ENCODE assay signal across 10 cellular contexts in genomic region chr10:30502266-30503058, GRCh38.
A peak's percentile ranks its signal among the peaks of the same experiment; 100 is the strongest.
DNase-seq lines count a peak whose midpoint lies in the region; ATAC-seq and TF ChIP-seq lines count a peak whose summit lies in the region.
"Had no signal": no experiment of that assay in that cellular context is flagged by ENCODE, and none has a peak within 500 bp of the region (broad histone marks: within the 10 kb centered on the region; RNA-seq: fewer than 3 reads in every experiment).

No MANE protein-coding gene starts in this region.

- H3K4me3 Mint-ChIP-seq in IgD-negative memory B cell, result peak overlapping the region; percentile 67 to 94 (median 77)

- no peaks in the 10 kb centered on the region for H3K27me3 Mint-ChIP-seq in IgD-negative memory B cell

- no peaks in the 10 kb centered on the region for H3K79me2 ChIP-seq in smooth muscle cell (ENCODE audit: low read depth)

- intact Hi-C loops in esophagus muscularis mucosa (cut with DNase I), result no loop called here

- H3K36me3 ChIP-seq in smooth muscle cell (ENCODE audit: low read depth) (no peaks in the 10 kb centered on the region), esophagus muscularis mucosa (no peaks in the 10 kb centered on the region)
- H3K36me3 ChIP-seq: tibial artery had no signal

- H3K4me1 ChIP-seq in smooth muscle cell (ENCODE audit: low read depth) (peaks cover 11% of the 10 kb centered on the region), esophagus muscularis mucosa (peaks cover 0 to 20% (median 11%) of the 10 kb centered on the region in 4 donors)
- H3K4me1 ChIP-seq: tibial artery had no signal

- peak overlapping the region; percentile 37 for H3K27ac ChIP-seq in smooth muscle cell (ENCODE audit: low read depth)
- H3K27ac ChIP-seq in esophagus muscularis mucosa (replicated peaks in 1 of 4), result no peak overlapping the region
- H3K27ac ChIP-seq: tibial artery, VCaP had no signal

- H2AFZ ChIP-seq in smooth muscle cell (ENCODE audit: low read depth), result no peak overlapping the region

- 36% methylated on average over 11 of the region's 11 CpGs for WGBS in smooth muscle cell (ENCODE audit: low lambda C conversion rate)
- WGBS in esophagus muscularis mucosa, result 62% methylated on average over 11 of the region's 11 CpGs

- H3K4me3 ChIP-seq in smooth muscle cell (no peak overlapping the region), esophagus muscularis mucosa (no peak overlapping the region)
- H3K4me3 ChIP-seq: tibial artery had no signal

- no peaks in the 10 kb centered on the region for H4K20me1 ChIP-seq in smooth muscle cell (ENCODE audit: low read depth)

- DNase-seq in activated gamma-delta T cell treated with anti-CD3 and anti-CD28 coated beads, Interleukin-2, amount 50 U/mL, for 16 hours (ENCODE audit: low read depth), result peak; percentile 25
- DNase-seq in smooth muscle cell (lab: John Stamatoyannopoulos, UW; ENCODE audit: unreplicated experiment) (no peak), D341Med (ENCODE audit: low spot score) (no peak), esophagus muscularis mucosa (ENCODE audit: extremely low spot score) (no peak), cerebellar cortex (ENCODE audit: low spot score) (no peak)

- no peak for TF ChIP-seq POLR2A in esophagus muscularis mucosa (IDR thresholded peaks at IDR 0.05; ENCODE audit: low read depth)

- TF ChIP-seq CTCF in smooth muscle cell (IDR thresholded peaks at IDR 0.05; ENCODE audit: borderline replicate concordance, insufficient read depth, poor library complexity, severe bottlenecking) (no peak), esophagus muscularis mucosa (IDR thresholded peaks at IDR 0.05) (no peak)

- H3K9ac ChIP-seq in smooth muscle cell (ENCODE audit: low read depth), result no peak overlapping the region

- peaks cover 6% of the 10 kb centered on the region for H3F3A ChIP-seq in smooth muscle cell (ENCODE audit: low read depth)

- no peaks in the 10 kb centered on the region for H3K36me3 Mint-ChIP-seq in IgD-negative memory B cell

- no peaks in the 10 kb centered on the region for H3K27me3 ChIP-seq in smooth muscle cell (ENCODE audit: low read depth)
- no peaks in the 10 kb centered on the region for H3K27me3 ChIP-seq in esophagus muscularis mucosa
- H3K27me3 ChIP-seq: tibial artery had no signal

- H3K9me3 ChIP-seq in smooth muscle cell (replicated peaks; ENCODE audit: low read depth), result no peaks in the 10 kb centered on the region
- H3K9me3 ChIP-seq in esophagus muscularis mucosa, result no peaks in the 10 kb centered on the region
- H3K9me3 ChIP-seq: tibial artery had no signal

- no peaks in the 10 kb centered on the region for H3K9me3 Mint-ChIP-seq in IgD-negative memory B cell

- H3K27ac Mint-ChIP-seq in IgD-negative memory B cell, result peak overlapping the region; percentile 3 to 95 (median 85)

- peak overlapping the region; percentile 65 for H3K4me2 ChIP-seq in smooth muscle cell

- TF ChIP-seq EP300 in esophagus muscularis mucosa (IDR thresholded peaks at IDR 0.05), result no peak

- H3K4me1 Mint-ChIP-seq in IgD-negative memory B cell, result peaks cover 55 to 69% (median 68%) of the 10 kb centered on the region in 3 donors

- ATAC-seq in GM18502 (IDR thresholded peaks at IDR 0.05; ENCODE audit: poor library complexity, unreplicated experiment) (peak; percentile 75), GM21576 (IDR thresholded peaks at IDR 0.05; ENCODE audit: unreplicated experiment) (peak; percentile 75)
